12 cellular contexts compared by ENCODE assay signal in the genomic region with DNA sequence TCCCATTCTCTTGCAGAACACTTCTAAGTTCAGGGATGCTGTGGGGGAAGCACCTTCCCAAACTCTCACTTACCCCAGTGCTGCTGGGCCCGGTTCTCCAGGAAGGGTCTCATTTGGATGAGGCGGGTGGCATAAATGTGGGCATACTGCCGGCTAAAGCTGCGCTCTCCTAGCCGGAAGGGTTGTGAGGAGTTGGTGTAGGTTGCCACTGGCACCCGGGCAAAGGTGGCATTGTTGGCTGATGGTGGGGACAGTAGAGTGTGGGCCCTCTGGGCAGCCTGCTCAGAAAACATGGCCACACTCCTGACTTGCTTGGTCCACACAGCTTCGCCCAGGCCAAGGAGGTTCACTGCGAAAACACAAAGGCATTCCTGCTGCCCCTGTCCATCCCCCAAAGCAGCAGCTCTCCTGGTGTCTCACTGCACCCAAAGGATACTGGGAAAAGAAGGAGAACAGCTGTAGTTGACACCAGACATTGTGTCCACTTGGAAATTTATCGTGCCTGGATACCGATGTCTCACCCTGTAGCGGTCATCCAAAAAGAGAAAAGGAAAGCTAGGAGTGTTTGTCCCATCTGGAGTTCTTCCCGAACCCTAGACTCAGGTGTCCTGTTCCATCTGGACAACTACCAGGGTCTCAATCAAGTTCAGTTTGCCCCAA. TPM values are rescaled to one million over a fixed set of nuclear protein-coding genes. Genes with fewer than 3 reads are reported as not detected.
A peak's percentile ranks its signal among the peaks of the same experiment; 100 is the strongest.
DNase-seq lines count a peak whose midpoint lies in the region; ATAC-seq and TF ChIP-seq lines count a peak whose summit lies in the region.
"Had no signal": no experiment of that assay in that cellular context is flagged by ENCODE, and none has a peak within 500 bp of the region (broad histone marks: within the 10 kb centered on the region; RNA-seq: fewer than 3 reads in every experiment).

No MANE protein-coding gene starts in this region.

- TF ChIP-seq CTCF in MCF 10A (IDR thresholded peaks at IDR 0.05; ENCODE audit: unreplicated experiment), result no peak
- no peak for TF ChIP-seq CTCF in breast epithelium (IDR thresholded peaks at IDR 0.05)
- TF ChIP-seq CTCF in SU-DHL-6 (IDR thresholded peaks at IDR 0.05; ENCODE audit: insufficient read depth, low read length, poor library complexity, severe bottlenecking), result no peak
- TF ChIP-seq CTCF in tibial artery (IDR thresholded peaks at IDR 0.05), result no peak

- H4K20me1 ChIP-seq in SU-DHL-6 (ENCODE audit: low read depth, low read length), result no peaks in the 10 kb centered on the region

- peaks cover 0 to 4% of the 10 kb centered on the region in 2 donors for H3K4me1 ChIP-seq in breast epithelium
- peaks cover 0 to 27% (median 17%) of the 10 kb centered on the region in 4 donors for H3K4me1 ChIP-seq in tibial artery

- peaks cover 25% of the 10 kb centered on the region for H3K79me2 ChIP-seq in SU-DHL-6 (ENCODE audit: insufficient read depth, low read length)

- DNase-seq in MCF 10A (ENCODE audit: unreplicated experiment) (no peak), breast epithelium (ENCODE audit: low spot score in 2 of 2) (no peak), immature natural killer cell (no peak), tibial artery (no peak), AG08395 (ENCODE audit: low spot score) (no peak), hypothalamus (lab: John Stamatoyannopoulos, UW) (no peak)
- DNase-seq: CD4-positive, CD25-positive, alpha-beta regulatory T cell; stimulated activated CD4-positive, alpha-beta T cell treated with anti-CD3 and anti-CD28 coated beads, Interleukin-1b, Interleukin-23, amount 100 ng/mL, for 48 hours; uterus had no signal

- intact Hi-C loops in MCF 10A (cut with micrococcal nuclease) (loop anchor here (5.0 kb wide), 2 partner anchors 40 to 80 kb away; a partner anchor contains a TSS), breast epithelium (cut with DNase I; ENCODE audit: low total_unique reads) (no loop called here), tibial artery (cut with DNase I; ENCODE audit: low total_unique reads) (no loop called here)

- CTCF ChIA-PET in MCF 10A (lab: Yijun Ruan, JAX), result interaction anchor here (0.6 to 2.1 kb wide), 6 partner anchors 9 to 191 kb away, joined by 3 to 8 read pairs (median 3); no protein-coding TSS in a partner anchor

- H3K36me3 Mint-ChIP-seq in MCF 10A (ENCODE audit: insufficient read depth, unreplicated experiment) (peaks cover 20% of the 10 kb centered on the region), immature natural killer cell (peaks cover 4 to 10% (median 6%) of the 10 kb centered on the region in 3 donors)

- H3K9ac ChIP-seq in SU-DHL-6 (ENCODE audit: low read length), result peak overlapping the region; percentile 76

- no peaks in the 10 kb centered on the region for H3K9me2 ChIP-seq in SU-DHL-6 (replicated peaks; ENCODE audit: insufficient read depth, low read length)

- H3K27me3 ChIP-seq in breast epithelium, result no peaks in the 10 kb centered on the region
- H3K27me3 ChIP-seq in SU-DHL-6 (ENCODE audit: low read length), result no peaks in the 10 kb centered on the region
- no peaks in the 10 kb centered on the region for H3K27me3 ChIP-seq in tibial artery
- H3K27me3 ChIP-seq: uterus had no signal

- ATAC-seq in HG03469 (IDR thresholded peaks at IDR 0.05; ENCODE audit: unreplicated experiment), result no peak

- no peaks in the 10 kb centered on the region for H3K27me3 Mint-ChIP-seq in MCF 10A (ENCODE audit: insufficient read depth, unreplicated experiment)
- H3K27me3 Mint-ChIP-seq in immature natural killer cell (ENCODE audit: low read depth in 3 of 3), result peaks cover 7 to 12% (median 9%) of the 10 kb centered on the region in 3 donors

- H3K4me2 ChIP-seq in SU-DHL-6 (ENCODE audit: low read depth, low read length, poor library complexity, severe bottlenecking), result peak overlapping the region; percentile 96

- no peak overlapping the region for H3K27ac ChIP-seq in breast epithelium
- H3K27ac ChIP-seq in SU-DHL-6 (ENCODE audit: low read depth, low read length), result no peak overlapping the region
- H3K27ac ChIP-seq in tibial artery, result peak overlapping the region; percentile 83 to 90

- H2AFZ ChIP-seq in SU-DHL-6 (ENCODE audit: low read depth, low read length, severe bottlenecking), result no peak overlapping the region

- H3K9me3 Mint-ChIP-seq in MCF 10A (ENCODE audit: unreplicated experiment) (no peaks in the 10 kb centered on the region), immature natural killer cell (peaks cover 0 to 4% (median 0%) of the 10 kb centered on the region in 6 donors)

- peaks cover 7% of the 10 kb centered on the region for H3F3A ChIP-seq in SU-DHL-6 (ENCODE audit: insufficient read depth)

- no peaks in the 10 kb centered on the region for H3K36me3 ChIP-seq in breast epithelium
- H3K36me3 ChIP-seq in SU-DHL-6 (ENCODE audit: low read length), result peaks cover 5% of the 10 kb centered on the region; the same call in 1 of the 2 replicates
- H3K36me3 ChIP-seq in tibial artery, result peaks cover 0 to 50% (median 28%) of the 10 kb centered on the region in 3 donors
- H3K36me3 ChIP-seq: uterus had no signal

- POLR2A ChIA-PET in MCF 10A (lab: Yijun Ruan, JAX), result interaction anchor here (0.7 to 2.2 kb wide), 8 partner anchors 10 to 368 kb away, joined by 3 to 13 read pairs (median 4); no protein-coding TSS in a partner anchor

- H3K4me1 Mint-ChIP-seq in MCF 10A (ENCODE audit: insufficient read depth, unreplicated experiment) (peaks cover 32% of the 10 kb centered on the region), immature natural killer cell (peaks cover 11 to 19% of the 10 kb centered on the region in 2 donors)

- H3K9me3 ChIP-seq in breast epithelium (no peaks in the 10 kb centered on the region), SU-DHL-6 (ENCODE audit: insufficient read depth, low read length) (no peaks in the 10 kb centered on the region), tibial artery (no peaks in the 10 kb centered on the region)
- H3K9me3 ChIP-seq: uterus had no signal

- no TSS peak for BruUV-seq in MCF 10A (replicated peaks; lab: Mats Ljungman, UMichigan)

- no peak overlapping the region for H3K4me3 ChIP-seq in breast epithelium
- H3K4me3 ChIP-seq in SU-DHL-6 (ENCODE audit: insufficient read depth, low read length, poor library complexity, severe bottlenecking), result peak overlapping the region; percentile 90
- no peak overlapping the region for H3K4me3 ChIP-seq in tibial artery

- TF ChIP-seq POLR2A in breast epithelium (IDR thresholded peaks at IDR 0.05), result no peak

- H3K27ac Mint-ChIP-seq in MCF 10A (ENCODE audit: low read depth, unreplicated experiment) (peak overlapping the region; percentile 86), immature natural killer cell (peak overlapping the region in 2 of 6 donors; percentile 82 to 90)

- H3K4me3 Mint-ChIP-seq in MCF 10A (ENCODE audit: unreplicated experiment) (peak overlapping the region; percentile 77), immature natural killer cell (peak overlapping the region in 3 of 5 donors; percentile 6 to 79 (median 7))

RNA-seq across cellular contexts. Expression of a gene that starts 1.5 kb away (rescaled TPM):
- 118 and 179 TPM in 2 replicates for total RNA-seq in MCF 10A (2022)
- total RNA-seq in breast epithelium, result 10 to 100 TPM; 38.9 to 49.8 (median 39.7) TPM
- polyA plus RNA-seq in immature natural killer cell, result 10 to 100 TPM; 39.8 to 65.7 (median 48.4) TPM

RNA-seq across cellular contexts. Expression of a gene that starts 17.7 kb away (rescaled TPM):
- not detected in 2 replicates for total RNA-seq in MCF 10A (2022)
- 100 to 1,000 TPM in 2 of 3 donors, 10 to 100 TPM in 1; 85.6 to 300 (median 145) TPM for total RNA-seq in breast epithelium
- polyA plus RNA-seq in immature natural killer cell, result 1 to 10 TPM in 2 of 3 donors, not detected in 1; 1.5 TPM

RNA-seq across cellular contexts. Expression of a gene that starts 19.2 kb away (rescaled TPM):
- not detected in 2 replicates for total RNA-seq in MCF 10A (2022)
- total RNA-seq in breast epithelium, result under 1 TPM in 1 of 3 donors, not detected in 2; 0.73 TPM
- polyA plus RNA-seq in immature natural killer cell, result not detected
- total RNA-seq: CD4-positive, CD25-positive, alpha-beta regulatory T cell; uterus had no signal
- polyA plus RNA-seq: CD4-positive, CD25-positive, alpha-beta regulatory T cell had no signal

RNA-seq across cellular contexts. Expression of a gene that starts 39.6 kb away (rescaled TPM):
- total RNA-seq in MCF 10A (2022) (19.2 and 22.8 TPM in 2 replicates), breast epithelium (10 to 100 TPM; 22.4 to 44.8 (median 31.1) TPM)
- 10 to 100 TPM in 1 of 3 donors, 1 to 10 TPM in 2; 5.1 to 23.3 (median 7.2) TPM for polyA plus RNA-seq in immature natural killer cell

RNA-seq across cellular contexts. Expression of a gene that starts 56.5 kb away (rescaled TPM):
- total RNA-seq in MCF 10A (2022) (not detected in 2 replicates), breast epithelium (under 1 TPM; 0.64 to 0.73 (median 0.66) TPM)
- not detected for polyA plus RNA-seq in immature natural killer cell
- total RNA-seq: kidney epithelial cell had no signal
- polyA plus RNA-seq: CD4-positive, CD25-positive, alpha-beta regulatory T cell had no signal

Comparison
In these comparisons a context has a peak if more than half of its experiments do, and no peak if none do; other contexts are left out.
1. RNA of a gene that starts 17.7 kb away (total RNA-seq): 85.6 to 300 TPM in breast epithelium; not detected in MCF 10A; every median in the first group is over 10 times any median in the second.
2. H3K27ac ChIP-seq: peak in tibial artery (2 of 2); none in breast epithelium (0 of 2) and SU-DHL-6 (single experiment).